Comparison of ENCODE assay signal across 23 cellular contexts in genomic region chr13:27601208-27601607, GRCh38.
"Had no signal": no experiment of that assay in that cellular context is flagged by ENCODE, and none has a peak within 500 bp of the region (broad histone marks: within the 10 kb centered on the region; RNA-seq: fewer than 3 reads in every experiment).

No MANE protein-coding gene starts in this region.

- H2AFZ ChIP-seq: neural progenitor cell had no signal

- H3K9me3 ChIP-seq: left ventricle myocardium inferior, mucosa of descending colon, neutrophil, right atrium auricular region, right lobe of liver, stomach, testis, thyroid gland, transverse colon, upper lobe of left lung had no signal

- H3K9ac ChIP-seq: neural progenitor cell had no signal

- H3K27me3 ChIP-seq: heart left ventricle, neural progenitor cell, neutrophil, right atrium auricular region, right lobe of liver, stomach, testis, thyroid gland, transverse colon, upper lobe of left lung had no signal

- ATAC-seq: heart left ventricle; mucosa of descending colon; naive thymus-derived CD4-positive, alpha-beta T cell; right lobe of liver; stimulated activated naive B cell treated with anti-CD40 and anti-IgM and Interleukin-4, amounts not matched to agents 10 μg/mL and 1 μg/mL and 100 μg/mL, for 72 hours; stimulated activated naive CD8-positive, alpha-beta T cell treated with anti-CD3 and anti-CD28 coated beads, Interleukin-15, Interleukin-2, amounts not matched to agents 100 U/mL and 50 U/mL, for 24 hours had no signal

- H3K36me3 ChIP-seq: heart left ventricle, left ventricle myocardium inferior, neural progenitor cell, neutrophil, right atrium auricular region, right lobe of liver, stomach, thyroid gland, transverse colon, upper lobe of left lung had no signal

- DNase-seq: heart left ventricle; islet precursor cell; left ventricle myocardium inferior; midbrain; mucosa of descending colon; naive thymus-derived CD4-positive, alpha-beta T cell; nephron progenitor cell; occipital lobe; right lobe of liver; stimulated activated CD4-positive, alpha-beta T cell treated with anti-CD3 and anti-CD28 coated beads, Interleukin-2, amount 100 ng/mL, for 24 hours; stimulated activated CD4-positive, alpha-beta T cell treated with anti-CD3 and anti-CD28 coated beads, Interleukin-4, amount 100 ng/mL, for 1 hour; stimulated activated naive B cell treated with anti-CD40 and anti-IgM and Interleukin-4, amounts not matched to agents 10 μg/mL and 1 μg/mL and 100 μg/mL, for 72 hours; stimulated activated naive CD8-positive, alpha-beta T cell treated with anti-CD3 and anti-CD28 coated beads, Interleukin-15, Interleukin-2, amounts not matched to agents 100 U/mL and 50 U/mL, for 24 hours; stomach; testis; thyroid gland; transverse colon; upper lobe of left lung had no signal

- H3K4me2 ChIP-seq: neural progenitor cell, smooth muscle cell had no signal

- H3K27ac ChIP-seq: neural progenitor cell, neutrophil, right lobe of liver, stomach, testis, thyroid gland, transverse colon, upper lobe of left lung had no signal

- H3K4me3 ChIP-seq: heart left ventricle, left ventricle myocardium inferior, lung, mucosa of descending colon, neural progenitor cell, right atrium auricular region, right lobe of liver, smooth muscle cell, stomach, testis, thyroid gland, transverse colon, upper lobe of left lung had no signal

- H3K4me1 ChIP-seq: testis had no signal
